Comparison of ENCODE assay signal across 1 cellular context in genomic region chr2:27211241-27211942, GRCh38.
TF ChIP-seq lines count a peak whose summit lies in the region.

No MANE protein-coding gene starts in this region.

TF ChIP-seq in HepG2, 621 proteins besides CTCF, POLR2A, EP300 and RAD21 (continued from another document and continues in another):
- no peak for TF ChIP-seq ZNF792 (CRISPR knock-in tag; IDR thresholded peaks at IDR 0.05)
- no peak for TF ChIP-seq ZNF572 (CRISPR knock-in tag; IDR thresholded peaks at IDR 0.05)
- 0 out of 2 replicates have a peak, but pooled peaks have one; percentile 61 for TF ChIP-seq GLI4 (CRISPR knock-in tag; IDR thresholded peaks at IDR 0.05; ENCODE audit: borderline replicate concordance)
- no peak for TF ChIP-seq GPN1 (CRISPR knock-in tag; IDR thresholded peaks at IDR 0.05; ENCODE audit: borderline replicate concordance)
- no peak for TF ChIP-seq MLXIP (CRISPR knock-in tag; IDR thresholded peaks at IDR 0.05; ENCODE audit: borderline replicate concordance)
- peak; percentile 83 for TF ChIP-seq MAX (IDR thresholded peaks at IDR 0.05)
- TF ChIP-seq ARNT (IDR thresholded peaks at IDR 0.05): no peak
- TF ChIP-seq TRAFD1 (CRISPR knock-in tag; IDR thresholded peaks at IDR 0.05; ENCODE audit: borderline replicate concordance): 0 out of 2 replicates have a peak, but pooled peaks have one; percentile 29
- TF ChIP-seq IKZF5 (CRISPR knock-in tag; IDR thresholded peaks at IDR 0.05): no peak
- TF ChIP-seq NR2F1 (CRISPR knock-in tag; IDR thresholded peaks at IDR 0.05): no peak
- no peak for TF ChIP-seq ELK4 (CRISPR knock-in tag; IDR thresholded peaks at IDR 0.05; ENCODE audit: borderline replicate concordance)
- TF ChIP-seq SMARCC2 (IDR thresholded peaks at IDR 0.05): no peak
- no peak for TF ChIP-seq THAP7 (CRISPR knock-in tag; IDR thresholded peaks at IDR 0.05)
- TF ChIP-seq FOXK2 (IDR thresholded peaks at IDR 0.05): no peak
- TF ChIP-seq MBNL3 (CRISPR knock-in tag; conservative IDR thresholded peaks at IDR 0.05): no peak
- peak; percentile 50 for TF ChIP-seq ZNF784 (CRISPR knock-in tag; IDR thresholded peaks at IDR 0.05; ENCODE audit: borderline replicate concordance)
- no peak for TF ChIP-seq ZNF530 (CRISPR knock-in tag; IDR thresholded peaks at IDR 0.05; ENCODE audit: low read depth)
- no peak for TF ChIP-seq NRL (CRISPR knock-in tag; IDR thresholded peaks at IDR 0.05; ENCODE audit: borderline replicate concordance)
- TF ChIP-seq TSC22D2 (CRISPR knock-in tag; IDR thresholded peaks at IDR 0.05; ENCODE audit: borderline replicate concordance): 0 out of 2 replicates have a peak, but pooled peaks have one; percentile 26
- no peak for TF ChIP-seq RXRA (CRISPR knock-in tag; IDR thresholded peaks at IDR 0.05)
- no peak for TF ChIP-seq MAF1 (CRISPR knock-in tag; IDR thresholded peaks at IDR 0.05; ENCODE audit: borderline replicate concordance)
- no peak for TF ChIP-seq ZBTB8A (CRISPR knock-in tag; IDR thresholded peaks at IDR 0.05; ENCODE audit: borderline replicate concordance, low read depth)
- TF ChIP-seq CHD4 (IDR thresholded peaks at IDR 0.05; ENCODE audit: borderline replicate concordance, low read length): no peak
- TF ChIP-seq ZNF256 (CRISPR knock-in tag; conservative IDR thresholded peaks at IDR 0.05): no peak
- TF ChIP-seq FOXO4 (CRISPR knock-in tag; conservative IDR thresholded peaks at IDR 0.05): 0 out of 2 replicates have a peak, but pooled peaks have one; percentile 84
- TF ChIP-seq THAP8 (CRISPR knock-in tag; IDR thresholded peaks at IDR 0.05; ENCODE audit: borderline replicate concordance): no peak
- no peak for TF ChIP-seq GATAD1 (CRISPR knock-in tag; IDR thresholded peaks at IDR 0.05)
- no peak for TF ChIP-seq RBM22 (optimal IDR thresholded peaks at IDR 0.05; ENCODE audit: low read length)
- TF ChIP-seq ATF1 (CRISPR knock-in tag; IDR thresholded peaks at IDR 0.05): no peak
- 0 out of 2 replicates have a peak, but pooled peaks have one; percentile 50 for TF ChIP-seq ZSCAN30 (CRISPR knock-in tag; IDR thresholded peaks at IDR 0.05)
- 0 out of 2 replicates have a peak, but pooled peaks have one; percentile 32 for TF ChIP-seq GZF1 (CRISPR knock-in tag; IDR thresholded peaks at IDR 0.05)
- TF ChIP-seq KLF12 (CRISPR knock-in tag; IDR thresholded peaks at IDR 0.05; ENCODE audit: borderline replicate concordance): no peak
- TF ChIP-seq ZNF768 (CRISPR knock-in tag; IDR thresholded peaks at IDR 0.05): peak; percentile 41; the same call in 1 of the 2 replicates
- TF ChIP-seq FUBP1 (CRISPR knock-in tag; IDR thresholded peaks at IDR 0.05; ENCODE audit: borderline replicate concordance): no peak
- TF ChIP-seq ZNF354B (CRISPR knock-in tag; IDR thresholded peaks at IDR 0.05): no peak; the same call in 1 of the 2 replicates
- no peak for TF ChIP-seq NR2C2 (CRISPR knock-in tag; IDR thresholded peaks at IDR 0.05; ENCODE audit: borderline replicate concordance)
- TF ChIP-seq NFRKB (IDR thresholded peaks at IDR 0.05): no peak
- TF ChIP-seq HOXA5 (CRISPR knock-in tag; IDR thresholded peaks at IDR 0.05): no peak
- TF ChIP-seq ZBTB2 (CRISPR knock-in tag; IDR thresholded peaks at IDR 0.05; ENCODE audit: low read depth): no peak
- TF ChIP-seq ZNF720 (CRISPR knock-in tag; IDR thresholded peaks at IDR 0.05): no peak
- TF ChIP-seq ZFYVE20 (CRISPR knock-in tag; IDR thresholded peaks at IDR 0.05; ENCODE audit: borderline replicate concordance, low read depth): no peak
- TF ChIP-seq ZNF598 (CRISPR knock-in tag; IDR thresholded peaks at IDR 0.05; ENCODE audit: borderline replicate concordance): peak; percentile 75; the same call in 1 of the 2 replicates
- TF ChIP-seq ZNF276 (CRISPR knock-in tag; IDR thresholded peaks at IDR 0.05; ENCODE audit: low read depth): 0 out of 2 replicates have a peak, but pooled peaks have one; percentile 17
- TF ChIP-seq ZNF230 (CRISPR knock-in tag; IDR thresholded peaks at IDR 0.05): no peak
- TF ChIP-seq SKI (IDR thresholded peaks at IDR 0.05; ENCODE audit: partially characterized antibody): peak; percentile 1
- TF ChIP-seq ZBTB7A (CRISPR knock-in tag; IDR thresholded peaks at IDR 0.05): no peak
- no peak for TF ChIP-seq KAT8 (CRISPR knock-in tag; IDR thresholded peaks at IDR 0.05)
